Comparison of ENCODE assay signal across 24 cellular contexts in genomic region chr3:116199063-116199462, GRCh38.
"Had no signal": no experiment of that assay in that cellular context is flagged by ENCODE, and none has a peak within 500 bp of the region (broad histone marks: within the 10 kb centered on the region; RNA-seq: fewer than 3 reads in every experiment).

No MANE protein-coding gene starts in this region.

- H3K27ac ChIP-seq: coronary artery, dorsolateral prefrontal cortex, heart right ventricle, neutrophil, psoas muscle, spleen, testis, tibial nerve, upper lobe of right lung, vagina had no signal

- H3K27me3 Mint-ChIP-seq: naive thymus-derived CD8-positive, alpha-beta T cell; stimulated activated memory B cell treated with anti-CD40 and anti-IgM and Interleukin-4, amounts not matched to agents 10 μg/mL and 1 μg/mL and 100 μg/mL, for 72 hours; stimulated activated naive CD8-positive, alpha-beta T cell treated with anti-CD3 and anti-CD28 coated beads, Interleukin-15, amount 100 ng/mL, for 72 hours had no signal

- H3K36me3 Mint-ChIP-seq: naive thymus-derived CD8-positive, alpha-beta T cell; stimulated activated memory B cell treated with anti-CD40 and anti-IgM and Interleukin-4, amounts not matched to agents 10 μg/mL and 1 μg/mL and 100 μg/mL, for 72 hours had no signal

- FAIRE-seq: frontal cortex had no signal

- DNase-seq: dorsolateral prefrontal cortex; effector CD8-positive, alpha-beta T cell; heart right ventricle; islet precursor cell; mammary epithelial cell; mucosa of descending colon; naive thymus-derived CD8-positive, alpha-beta T cell; psoas muscle; spleen; stimulated activated CD4-positive, alpha-beta T cell treated with anti-CD3 and anti-CD28 coated beads, Interleukin-15, amount 100 ng/mL, for 24 hours; stimulated activated CD4-positive, alpha-beta T cell treated with anti-CD3 and anti-CD28 coated beads, Interleukin-1b, Interleukin-23, amount 100 ng/mL, for 48 hours; stimulated activated CD4-positive, alpha-beta T cell treated with anti-CD3 and anti-CD28 coated beads, Interleukin-4, amount 100 ng/mL, for 24 hours; stimulated activated naive CD8-positive, alpha-beta T cell treated with anti-CD3 and anti-CD28 coated beads, Interleukin-15, amount 100 ng/mL, for 72 hours; testis; upper lobe of right lung had no signal

- H3K36me3 ChIP-seq: heart right ventricle, neutrophil, spleen, tibial nerve, upper lobe of right lung, vagina had no signal

- H3K4me1 Mint-ChIP-seq: naive thymus-derived CD8-positive, alpha-beta T cell; stimulated activated memory B cell treated with anti-CD40 and anti-IgM and Interleukin-4, amounts not matched to agents 10 μg/mL and 1 μg/mL and 100 μg/mL, for 72 hours; stimulated activated naive CD8-positive, alpha-beta T cell treated with anti-CD3 and anti-CD28 coated beads, Interleukin-15, amount 100 ng/mL, for 72 hours had no signal

- H3K27me3 ChIP-seq: dorsolateral prefrontal cortex, heart right ventricle, neutrophil, spleen, testis, tibial nerve, upper lobe of right lung, vagina had no signal

- H3K27ac Mint-ChIP-seq: naive thymus-derived CD8-positive, alpha-beta T cell; stimulated activated memory B cell treated with anti-CD40 and anti-IgM and Interleukin-4, amounts not matched to agents 10 μg/mL and 1 μg/mL and 100 μg/mL, for 72 hours had no signal

- H3K9me3 ChIP-seq: heart right ventricle, mucosa of descending colon, neutrophil, psoas muscle, testis, tibial nerve, upper lobe of right lung, vagina had no signal

- H3K4me3 ChIP-seq: coronary artery, dorsolateral prefrontal cortex, heart right ventricle, mucosa of descending colon, psoas muscle, spleen, testis, tibial nerve, upper lobe of right lung, vagina had no signal

- H3K4me3 Mint-ChIP-seq: naive thymus-derived CD8-positive, alpha-beta T cell; stimulated activated memory B cell treated with anti-CD40 and anti-IgM and Interleukin-4, amounts not matched to agents 10 μg/mL and 1 μg/mL and 100 μg/mL, for 72 hours; stimulated activated naive CD8-positive, alpha-beta T cell treated with anti-CD3 and anti-CD28 coated beads, Interleukin-15, amount 100 ng/mL, for 72 hours had no signal

- ATAC-seq: esophagus mucosa; heart right ventricle; left lobe of liver; mucosa of descending colon; naive thymus-derived CD8-positive, alpha-beta T cell; psoas muscle; sciatic nerve; stimulated activated memory B cell treated with anti-CD40 and anti-IgM and Interleukin-4, amounts not matched to agents 10 μg/mL and 1 μg/mL and 100 μg/mL, for 72 hours; stimulated activated naive CD8-positive, alpha-beta T cell treated with anti-CD3 and anti-CD28 coated beads, Interleukin-15, amount 100 ng/mL, for 72 hours; upper lobe of right lung had no signal

- H3K4me1 ChIP-seq: heart right ventricle, psoas muscle, spleen, testis, tibial nerve, upper lobe of right lung, vagina had no signal
